ENCODE assay signal across 17 cellular contexts in the genomic region with DNA sequence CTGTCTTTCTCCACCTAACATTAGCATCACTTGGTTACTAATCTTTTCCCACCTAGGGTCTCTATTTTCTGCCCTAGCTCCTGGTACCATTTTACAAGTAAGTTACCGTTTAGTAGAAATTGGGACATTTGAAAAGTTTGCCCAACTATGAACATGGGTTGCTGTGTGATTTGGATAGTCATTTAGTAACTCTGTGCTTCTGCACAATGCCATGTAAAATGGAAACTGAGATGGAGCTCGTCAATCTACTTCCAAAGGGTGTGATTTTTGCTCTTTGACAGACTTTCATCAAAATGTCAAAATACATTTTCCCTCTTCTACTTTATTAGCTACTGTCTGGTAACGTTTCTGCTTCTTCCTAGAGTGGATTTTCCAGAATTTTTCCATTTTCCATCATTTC.
DNase-seq lines count a peak whose midpoint lies in the region; ATAC-seq and TF ChIP-seq lines count a peak whose summit lies in the region.
"Had no signal": no experiment of that assay in that cellular context is flagged by ENCODE, and none has a peak within 500 bp of the region (broad histone marks: within the 10 kb centered on the region; RNA-seq: fewer than 3 reads in every experiment).

No MANE protein-coding gene starts in this region.

- H3K27me3 ChIP-seq in suprapubic skin (no peaks in the 10 kb centered on the region), WERI-Rb-1 (ENCODE audit: insufficient read depth, low read depth, severe bottlenecking) (no peaks in the 10 kb centered on the region)

- H3K27ac ChIP-seq in suprapubic skin (no peak overlapping the region), WERI-Rb-1 (no peak overlapping the region)
- H3K27ac ChIP-seq: 22Rv1, GM23248 had no signal

- DNase-seq in activated CD4-positive, alpha-beta T cell treated with anti-CD3 and anti-CD28 coated beads for 36 hours: no peak
- no peak for DNase-seq in activated CD4-positive, alpha-beta T cell treated with anti-CD3 and anti-CD28 coated beads, Interleukin-2, amount 50 U/mL, for 48 hours
- DNase-seq in stimulated activated naive CD8-positive, alpha-beta T cell treated with anti-CD3 and anti-CD28 coated beads, Interleukin-15, amount 100 ng/mL, for 72 hours: no peak
- no peak for DNase-seq in activated naive CD8-positive, alpha-beta T cell treated with anti-CD3 and anti-CD28 coated beads for 36 hours
- no peak for DNase-seq in suprapubic skin (ENCODE audit: low spot score in 2 of 2)
- no peak for DNase-seq in WERI-Rb-1
- DNase-seq: CD8-positive, alpha-beta T cell; DMS79 treated with DMSO at 0.1 percent for 48 hours; GM23248; NCI-H187; NCI-H345; NCI-H526 treated with DMSO at 0.1 percent for 48 hours; RPMI8226 had no signal

- H3K4me1 Mint-ChIP-seq in activated CD4-positive, alpha-beta T cell treated with anti-CD3 and anti-CD28 coated beads for 36 hours: peaks cover 27% of the 10 kb centered on the region
- H3K4me1 Mint-ChIP-seq in stimulated activated naive CD8-positive, alpha-beta T cell treated with anti-CD3 and anti-CD28 coated beads, Interleukin-15, Interleukin-2, amounts not matched to agents 100 ng/mL and 50 ng/mL, for 24 hours (ENCODE audit: low read depth): peaks cover 39% of the 10 kb centered on the region
- peaks cover 29% of the 10 kb centered on the region for H3K4me1 Mint-ChIP-seq in stimulated activated naive CD8-positive, alpha-beta T cell treated with anti-CD3 and anti-CD28 coated beads, Interleukin-15, amount 100 ng/mL, for 72 hours
- H3K4me1 Mint-ChIP-seq in activated naive CD8-positive, alpha-beta T cell treated with anti-CD3 and anti-CD28 coated beads for 36 hours: peaks cover 31% of the 10 kb centered on the region

- H3K9me3 ChIP-seq in suprapubic skin (no peaks in the 10 kb centered on the region), WERI-Rb-1 (ENCODE audit: severe bottlenecking) (no peaks in the 10 kb centered on the region)

- H3K4me3 Mint-ChIP-seq in activated CD4-positive, alpha-beta T cell treated with anti-CD3 and anti-CD28 coated beads for 36 hours: peak overlapping the region; percentile 38
- peak overlapping the region; percentile 39 for H3K4me3 Mint-ChIP-seq in stimulated activated naive CD8-positive, alpha-beta T cell treated with anti-CD3 and anti-CD28 coated beads, Interleukin-15, Interleukin-2, amounts not matched to agents 100 ng/mL and 50 ng/mL, for 24 hours
- H3K4me3 Mint-ChIP-seq in stimulated activated naive CD8-positive, alpha-beta T cell treated with anti-CD3 and anti-CD28 coated beads, Interleukin-15, amount 100 ng/mL, for 72 hours: peak overlapping the region in 1 of 2 donors; percentile 27
- H3K4me3 Mint-ChIP-seq in activated naive CD8-positive, alpha-beta T cell treated with anti-CD3 and anti-CD28 coated beads for 36 hours: no peak overlapping the region
- H3K4me3 Mint-ChIP-seq: B cell; CD8-positive, alpha-beta T cell had no signal

- no peaks in the 10 kb centered on the region for H3K36me3 ChIP-seq in suprapubic skin
- H3K36me3 ChIP-seq in WERI-Rb-1: no peaks in the 10 kb centered on the region

- H3K27ac Mint-ChIP-seq in activated CD4-positive, alpha-beta T cell treated with anti-CD3 and anti-CD28 coated beads for 36 hours: peak overlapping the region; percentile 52
- peak overlapping the region; percentile 91 for H3K27ac Mint-ChIP-seq in stimulated activated naive CD8-positive, alpha-beta T cell treated with anti-CD3 and anti-CD28 coated beads, Interleukin-15, Interleukin-2, amounts not matched to agents 100 ng/mL and 50 ng/mL, for 24 hours
- H3K27ac Mint-ChIP-seq in stimulated activated naive CD8-positive, alpha-beta T cell treated with anti-CD3 and anti-CD28 coated beads, Interleukin-15, amount 100 ng/mL, for 72 hours: no peak overlapping the region
- peak overlapping the region; percentile 32 for H3K27ac Mint-ChIP-seq in activated naive CD8-positive, alpha-beta T cell treated with anti-CD3 and anti-CD28 coated beads for 36 hours
- H3K27ac Mint-ChIP-seq: B cell; CD8-positive, alpha-beta T cell had no signal

- no peaks in the 10 kb centered on the region for H3K27me3 Mint-ChIP-seq in activated CD4-positive, alpha-beta T cell treated with anti-CD3 and anti-CD28 coated beads for 36 hours
- no peaks in the 10 kb centered on the region for H3K27me3 Mint-ChIP-seq in stimulated activated naive CD8-positive, alpha-beta T cell treated with anti-CD3 and anti-CD28 coated beads, Interleukin-15, Interleukin-2, amounts not matched to agents 100 ng/mL and 50 ng/mL, for 24 hours
- H3K27me3 Mint-ChIP-seq in stimulated activated naive CD8-positive, alpha-beta T cell treated with anti-CD3 and anti-CD28 coated beads, Interleukin-15, amount 100 ng/mL, for 72 hours: no peaks in the 10 kb centered on the region
- no peaks in the 10 kb centered on the region for H3K27me3 Mint-ChIP-seq in activated naive CD8-positive, alpha-beta T cell treated with anti-CD3 and anti-CD28 coated beads for 36 hours

- intact Hi-C loops in activated CD4-positive, alpha-beta T cell treated with anti-CD3 and anti-CD28 coated beads for 36 hours (cut with DNase I, micrococcal nuclease): loop anchor here in 1 of 2 experiments (1.0 to 5.0 kb wide), 2 partner anchors 28 to 151 kb away; no protein-coding TSS in a partner anchor

- no peak overlapping the region for H3K4me3 ChIP-seq in suprapubic skin
- no peak overlapping the region for H3K4me3 ChIP-seq in WERI-Rb-1 (ENCODE audit: low read depth, low read length)
- H3K4me3 ChIP-seq: GM23248 had no signal

- TF ChIP-seq POLR2A in suprapubic skin (IDR thresholded peaks at IDR 0.05): no peak

- peaks cover 3% of the 10 kb centered on the region for H3K36me3 Mint-ChIP-seq in activated CD4-positive, alpha-beta T cell treated with anti-CD3 and anti-CD28 coated beads for 36 hours (ENCODE audit: low read depth)
- H3K36me3 Mint-ChIP-seq in stimulated activated naive CD8-positive, alpha-beta T cell treated with anti-CD3 and anti-CD28 coated beads, Interleukin-15, Interleukin-2, amounts not matched to agents 100 ng/mL and 50 ng/mL, for 24 hours (ENCODE audit: low read depth): peaks cover 35% of the 10 kb centered on the region
- H3K36me3 Mint-ChIP-seq in activated naive CD8-positive, alpha-beta T cell treated with anti-CD3 and anti-CD28 coated beads for 36 hours: peaks cover 37% of the 10 kb centered on the region

- POLR2A ChIA-PET in activated CD4-positive, alpha-beta T cell treated with anti-CD3 and anti-CD28 coated beads for 36 hours (lab: Charles Lee): no interaction called here

- CTCF ChIA-PET in activated CD4-positive, alpha-beta T cell treated with anti-CD3 and anti-CD28 coated beads for 36 hours (lab: Charles Lee): no interaction called here

- H3K4me1 ChIP-seq in suprapubic skin: no peaks in the 10 kb centered on the region

- TF ChIP-seq CTCF in suprapubic skin (IDR thresholded peaks at IDR 0.05) (no peak), WERI-Rb-1 (IDR thresholded peaks at IDR 0.05; ENCODE audit: low read depth, low read length) (no peak)

- WGBS in suprapubic skin: 85% methylated on average over 3 of the region's 3 CpGs

- peaks cover 29% of the 10 kb centered on the region for H3K9me3 Mint-ChIP-seq in activated CD4-positive, alpha-beta T cell treated with anti-CD3 and anti-CD28 coated beads for 36 hours (ENCODE audit: low read depth)
- H3K9me3 Mint-ChIP-seq in stimulated activated naive CD8-positive, alpha-beta T cell treated with anti-CD3 and anti-CD28 coated beads, Interleukin-15, Interleukin-2, amounts not matched to agents 100 ng/mL and 50 ng/mL, for 24 hours: peaks cover 10% of the 10 kb centered on the region
- peaks cover 12 to 14% of the 10 kb centered on the region in 2 donors for H3K9me3 Mint-ChIP-seq in stimulated activated naive CD8-positive, alpha-beta T cell treated with anti-CD3 and anti-CD28 coated beads, Interleukin-15, amount 100 ng/mL, for 72 hours
- H3K9me3 Mint-ChIP-seq in activated naive CD8-positive, alpha-beta T cell treated with anti-CD3 and anti-CD28 coated beads for 36 hours: peaks cover 43% of the 10 kb centered on the region

- no peak for TF ChIP-seq EP300 in suprapubic skin (IDR thresholded peaks at IDR 0.05)

- ATAC-seq in activated CD4-positive, alpha-beta T cell treated with anti-CD3 and anti-CD28 coated beads for 36 hours: peak; percentile 43
- ATAC-seq in stimulated activated naive CD8-positive, alpha-beta T cell treated with anti-CD3 and anti-CD28 coated beads, Interleukin-15, amount 100 ng/mL, for 72 hours: no peak
- ATAC-seq in GM18517 (IDR thresholded peaks at IDR 0.05; ENCODE audit: unreplicated experiment): no peak
- ATAC-seq: CD8-positive, alpha-beta T cell had no signal

Comparison
In these comparisons a context has a peak if more than half of its experiments do, and no peak if none do; other contexts are left out.
1. H3K27ac Mint-ChIP-seq: peak in activated CD4-positive, alpha-beta T cell treated with anti-CD3 and anti-CD28 coated beads for 36 hours (single experiment), stimulated activated naive CD8-positive, alpha-beta T cell treated with anti-CD3 and anti-CD28 coated beads, Interleukin-15, Interleukin-2, amounts not matched to agents 100 ng/mL and 50 ng/mL, for 24 hours (single experiment) and activated naive CD8-positive, alpha-beta T cell treated with anti-CD3 and anti-CD28 coated beads for 36 hours (single experiment); none in stimulated activated naive CD8-positive, alpha-beta T cell treated with anti-CD3 and anti-CD28 coated beads, Interleukin-15, amount 100 ng/mL, for 72 hours (0 of 2).